In genomic region chr20:8132015-8132631, GRCh38 we compare ENCODE assay signal across 1 cellular context.
TF ChIP-seq lines count a peak whose summit lies in the region.

PLCB1 (plus strand) TSS chr20:8132266; CDS start chr20:8132652, 386 bp downstream.

TF ChIP-seq in HepG2, 621 proteins besides CTCF, POLR2A, EP300 and RAD21 (continued from another document and continues in another):
- TF ChIP-seq ZXDC (CRISPR knock-in tag; IDR thresholded peaks at IDR 0.05) = no peak
- TF ChIP-seq ZNF740 (CRISPR knock-in tag; IDR thresholded peaks at IDR 0.05) = no peak
- TF ChIP-seq BRCA1 (CRISPR knock-in tag; IDR thresholded peaks at IDR 0.05) = no peak
- TF ChIP-seq ATF3 (CRISPR knock-in tag; IDR thresholded peaks at IDR 0.05) = peak; percentile 74; the same call in 1 of the 2 replicates
- TF ChIP-seq HNF1B (CRISPR knock-in tag; IDR thresholded peaks at IDR 0.05) = no peak
- TF ChIP-seq AHR (CRISPR knock-in tag; IDR thresholded peaks at IDR 0.05) = 0 out of 2 replicates have a peak, but pooled peaks have one; percentile 73
- TF ChIP-seq ZNF337 (CRISPR knock-in tag; IDR thresholded peaks at IDR 0.05; ENCODE audit: borderline replicate concordance, low read depth) = no peak
- TF ChIP-seq SALL2 (CRISPR knock-in tag; IDR thresholded peaks at IDR 0.05) = peak; percentile 57; the same call in 1 of the 2 replicates
- TF ChIP-seq ZNF281 (CRISPR knock-in tag; IDR thresholded peaks at IDR 0.05; ENCODE audit: borderline replicate concordance) = peak; percentile 74; the same call in 1 of the 2 replicates
- TF ChIP-seq ZSCAN21 (CRISPR knock-in tag; IDR thresholded peaks at IDR 0.05; ENCODE audit: borderline replicate concordance) = peak; percentile 85; the same call in 1 of the 2 replicates
- TF ChIP-seq CBX5 (CRISPR knock-in tag; IDR thresholded peaks at IDR 0.05; ENCODE audit: borderline replicate concordance) = peak; percentile 86; the same call in 1 of the 2 replicates
- TF ChIP-seq DZIP1 (CRISPR knock-in tag; IDR thresholded peaks at IDR 0.05) = no peak
- no peak for TF ChIP-seq ZKSCAN5 (CRISPR knock-in tag; IDR thresholded peaks at IDR 0.05)
- no peak for TF ChIP-seq ZBTB21 (CRISPR knock-in tag; IDR thresholded peaks at IDR 0.05)
- no peak for TF ChIP-seq PCBP2 (optimal IDR thresholded peaks at IDR 0.05; ENCODE audit: low read depth, low read length, poor library complexity, severe bottlenecking)
- peak; percentile 13; the same call in 1 of the 3 replicates for TF ChIP-seq MXI1 (IDR thresholded peaks at IDR 0.05; ENCODE audit: borderline replicate concordance, low read depth, low read length)
- peak; percentile 28; the same call in 1 of the 2 replicates for TF ChIP-seq WIZ (CRISPR knock-in tag; IDR thresholded peaks at IDR 0.05)
- no peak for TF ChIP-seq ZSCAN12 (CRISPR knock-in tag; IDR thresholded peaks at IDR 0.05)
- TF ChIP-seq MBNL3 (CRISPR knock-in tag; conservative IDR thresholded peaks at IDR 0.05) = no peak
- TF ChIP-seq ZNF234 (CRISPR knock-in tag; conservative IDR thresholded peaks at IDR 0.05) = no peak
- TF ChIP-seq ZNF710 (CRISPR knock-in tag; IDR thresholded peaks at IDR 0.05; ENCODE audit: borderline replicate concordance) = no peak
- TF ChIP-seq PAF1 (CRISPR knock-in tag; IDR thresholded peaks at IDR 0.05) = no peak
- no peak for TF ChIP-seq U2AF1 (optimal IDR thresholded peaks at IDR 0.05; ENCODE audit: low read depth, low read length)
- 0 out of 2 replicates have a peak, but pooled peaks have one; percentile 5 for TF ChIP-seq AKAP8 (CRISPR knock-in tag; IDR thresholded peaks at IDR 0.05)
- no peak; the same call in 1 of the 2 replicates for TF ChIP-seq ZBTB26 (CRISPR knock-in tag; IDR thresholded peaks at IDR 0.05; ENCODE audit: borderline replicate concordance)
- TF ChIP-seq RFX5 (IDR thresholded peaks at IDR 0.05; ENCODE audit: low read depth, low read length) = no peak; the same call in 1 of the 2 replicates
- TF ChIP-seq RNF2 (conservative IDR thresholded peaks at IDR 0.05; ENCODE audit: low read depth) = no peak
- peak; percentile 76 for TF ChIP-seq XRCC5 (optimal IDR thresholded peaks at IDR 0.05; ENCODE audit: low read length)
- no peak for TF ChIP-seq ZNF816 (CRISPR knock-in tag; IDR thresholded peaks at IDR 0.05; ENCODE audit: borderline replicate concordance)
- no peak for TF ChIP-seq ZNF430 (CRISPR knock-in tag; IDR thresholded peaks at IDR 0.05)
- 0 out of 2 replicates have a peak, but pooled peaks have one; percentile 36 for TF ChIP-seq ZNF414 (CRISPR knock-in tag; IDR thresholded peaks at IDR 0.05)
- no peak for TF ChIP-seq RAD51 (IDR thresholded peaks at IDR 0.05; ENCODE audit: borderline replicate concordance)
- no peak; the same call in 1 of the 2 replicates for TF ChIP-seq NR1H2 (CRISPR knock-in tag; IDR thresholded peaks at IDR 0.05; ENCODE audit: borderline replicate concordance, low read depth)
- TF ChIP-seq DR1 (CRISPR knock-in tag; IDR thresholded peaks at IDR 0.05) = no peak
- TF ChIP-seq ZBTB38 (CRISPR knock-in tag; IDR thresholded peaks at IDR 0.05) = peak; percentile 64; the same call in 1 of the 2 replicates
- no peak for TF ChIP-seq IRF1 (CRISPR knock-in tag; IDR thresholded peaks at IDR 0.05; ENCODE audit: low read depth)
- no peak for TF ChIP-seq CREB3 (CRISPR knock-in tag; IDR thresholded peaks at IDR 0.05)
- TF ChIP-seq GRHL1 (CRISPR knock-in tag; conservative IDR thresholded peaks at IDR 0.05) = no peak
- no peak for TF ChIP-seq TERF1 (CRISPR knock-in tag; IDR thresholded peaks at IDR 0.05)
